In the genomic region with DNA sequence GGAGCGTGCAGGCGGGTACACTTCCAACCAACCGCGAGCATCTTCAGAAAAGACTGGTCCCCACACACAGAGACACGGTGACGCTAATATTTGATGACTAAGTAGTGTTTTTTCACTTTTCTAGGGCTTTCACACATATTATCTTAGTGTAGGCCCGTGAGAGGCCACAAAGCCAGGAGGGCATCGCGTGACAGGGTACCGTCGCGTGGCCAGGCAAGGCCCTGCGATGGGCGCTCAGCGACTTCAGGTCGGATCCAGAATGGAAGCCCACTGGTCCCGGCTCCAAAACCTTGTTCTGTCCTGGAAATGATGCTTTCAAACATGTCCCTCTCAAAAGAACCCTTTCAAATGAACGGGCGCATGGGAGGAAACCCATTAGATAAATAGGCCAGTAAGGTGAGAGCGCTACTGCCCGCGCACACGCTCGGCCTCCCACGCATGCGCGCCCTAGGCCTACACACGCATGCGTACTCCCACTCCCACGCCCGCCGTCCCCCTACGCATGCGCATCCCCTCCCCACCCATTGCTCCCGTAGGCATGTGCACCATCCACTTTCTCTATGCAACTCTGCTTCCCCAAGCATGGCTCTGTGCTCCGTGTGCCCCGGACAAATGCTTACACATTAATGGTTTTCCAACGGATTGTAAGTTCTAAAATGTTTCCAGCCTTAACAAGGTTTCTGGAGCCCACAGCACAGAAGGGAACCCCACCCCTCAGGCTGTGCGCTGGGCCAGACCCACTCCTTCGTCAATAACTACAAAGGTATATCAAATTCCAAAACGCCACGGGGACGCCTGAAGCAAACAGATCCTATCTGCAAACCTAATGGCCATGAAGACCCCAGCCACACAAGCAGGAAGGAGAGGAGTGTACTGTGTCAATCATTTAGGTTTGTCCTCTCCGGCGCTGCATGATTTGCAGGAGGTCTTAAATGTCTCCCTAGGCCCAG, we compare ENCODE assay signal across 27 cellular contexts.
"Had no signal": no experiment of that assay in that cellular context is flagged by ENCODE, and none has a peak within 500 bp of the region (broad histone marks: within the 10 kb centered on the region; RNA-seq: fewer than 3 reads in every experiment).

No MANE protein-coding gene starts in this region.

- H3K4me1 Mint-ChIP-seq: central memory CD8-positive, alpha-beta T cell; immature natural killer cell; naive thymus-derived CD4-positive, alpha-beta T cell; stimulated activated naive B cell treated with anti-CD40 and anti-IgM and Interleukin-4, amounts not matched to agents 10 μg/mL and 1 μg/mL and 100 μg/mL, for 72 hours had no signal

- H3K4me3 Mint-ChIP-seq: central memory CD8-positive, alpha-beta T cell; effector memory CD8-positive, alpha-beta T cell; immature natural killer cell; naive thymus-derived CD4-positive, alpha-beta T cell; nephron; neural progenitor cell; stimulated activated naive B cell treated with anti-CD40 and anti-IgM and Interleukin-4, amounts not matched to agents 10 μg/mL and 1 μg/mL and 100 μg/mL, for 72 hours; stimulated activated naive CD8-positive, alpha-beta T cell treated with anti-CD3 and anti-CD28 coated beads, Interleukin-15, Interleukin-2, amounts not matched to agents 100 ng/mL and 50 ng/mL, for 24 hours had no signal

- H3K36me3 Mint-ChIP-seq: immature natural killer cell; naive thymus-derived CD4-positive, alpha-beta T cell; neural progenitor cell; stimulated activated naive B cell treated with anti-CD40 and anti-IgM and Interleukin-4, amounts not matched to agents 10 μg/mL and 1 μg/mL and 100 μg/mL, for 72 hours had no signal

- H3K4me1 ChIP-seq: esophagus squamous epithelium, neural progenitor cell, pancreas, sigmoid colon, vagina had no signal

- ATAC-seq: effector memory CD8-positive, alpha-beta T cell; left colon; naive thymus-derived CD4-positive, alpha-beta T cell; pancreas; stimulated activated naive B cell treated with anti-CD40 and anti-IgM and Interleukin-4, amounts not matched to agents 10 μg/mL and 1 μg/mL and 100 μg/mL, for 72 hours had no signal

- FAIRE-seq: endometrium, pancreas had no signal

- H3K27ac ChIP-seq: esophagus squamous epithelium, neural progenitor cell, pancreas, sigmoid colon, vagina had no signal

- H3K27ac Mint-ChIP-seq: effector memory CD8-positive, alpha-beta T cell; immature natural killer cell; naive thymus-derived CD4-positive, alpha-beta T cell; nephron; neural progenitor cell; stimulated activated naive B cell treated with anti-CD40 and anti-IgM and Interleukin-4, amounts not matched to agents 10 μg/mL and 1 μg/mL and 100 μg/mL, for 72 hours; stimulated activated naive CD8-positive, alpha-beta T cell treated with anti-CD3 and anti-CD28 coated beads, Interleukin-15, Interleukin-2, amounts not matched to agents 100 ng/mL and 50 ng/mL, for 24 hours had no signal

- H3K27me3 Mint-ChIP-seq: central memory CD8-positive, alpha-beta T cell had no signal

- H3K36me3 ChIP-seq: esophagus squamous epithelium, neural progenitor cell, pancreas, sigmoid colon, vagina had no signal

- H3K4me3 ChIP-seq: esophagus squamous epithelium, neural progenitor cell, pancreas, sigmoid colon, vagina had no signal

- DNase-seq: cortex of kidney; effector memory CD8-positive, alpha-beta T cell; erythroblast; esophagus squamous epithelium; foreskin melanocyte; glutamatergic neuron; hypothalamus; immature natural killer cell; islet precursor cell; kidney glomerular epithelial cell; left colon; mesenchymal stem cell; midbrain; naive thymus-derived CD4-positive, alpha-beta T cell; nucleus accumbens; pancreas; sigmoid colon; stimulated activated CD4-positive, alpha-beta T cell treated with anti-CD3 and anti-CD28 coated beads, Interleukin-2, amount 100 ng/mL, for 24 hours; stimulated activated CD4-positive, alpha-beta T cell treated with anti-CD3 and anti-CD28 coated beads, Interleukin-4, amount 100 ng/mL, for 4 hours; stimulated activated naive B cell treated with anti-CD40 and anti-IgM and Interleukin-4, amounts not matched to agents 10 μg/mL and 1 μg/mL and 100 μg/mL, for 72 hours; trophoblast cell had no signal

- H3K9me3 Mint-ChIP-seq: central memory CD8-positive, alpha-beta T cell; effector memory CD8-positive, alpha-beta T cell; naive thymus-derived CD4-positive, alpha-beta T cell; nephron; stimulated activated naive B cell treated with anti-CD40 and anti-IgM and Interleukin-4, amounts not matched to agents 10 μg/mL and 1 μg/mL and 100 μg/mL, for 72 hours; stimulated activated naive CD8-positive, alpha-beta T cell treated with anti-CD3 and anti-CD28 coated beads, Interleukin-15, Interleukin-2, amounts not matched to agents 100 ng/mL and 50 ng/mL, for 24 hours had no signal

- H3K9me3 ChIP-seq: esophagus squamous epithelium, pancreas, sigmoid colon, vagina had no signal

- H3K27me3 ChIP-seq: esophagus squamous epithelium, neural progenitor cell, pancreas, sigmoid colon, vagina had no signal
